ENCODE assay signal across 10 cellular contexts in genomic region chr19:15251010-15251748, GRCh38. TPM values are rescaled to one million over a fixed set of nuclear protein-coding genes. Genes with fewer than 3 reads are reported as not detected.
DNase-seq lines count a peak whose midpoint lies in the region; ATAC-seq and TF ChIP-seq lines count a peak whose summit lies in the region.
"Had no signal": no experiment of that assay in that cellular context is flagged by ENCODE, and none has a peak within 500 bp of the region (broad histone marks: within the 10 kb centered on the region; RNA-seq: fewer than 3 reads in every experiment).

No MANE protein-coding gene starts in this region.

- DNase-seq in choroid plexus epithelial cell (ENCODE audit: low read depth) (peak; percentile 67), right lobe of liver (no peak), substantia nigra (lab: John Stamatoyannopoulos, UW) (peak in 2 of 49 donors; percentile 23 to 48), WERI-Rb-1 (no peak), GM10266 (ENCODE audit: extremely low spot score) (no peak), erythroblast (lab: John Stamatoyannopoulos, UW) (no peak), NCI-H1048 (lab: John Stamatoyannopoulos, UW) (no peak)
- DNase-seq: activated T-cell treated with anti-CD3 and anti-CD28 coated beads, Interleukin-2, amount 50 U/mL, for 72 hours; NCI-H1436 had no signal

- intact Hi-C loops in right lobe of liver (cut with DNase I), result no loop called here

- peaks cover 8 to 91% of the 10 kb centered on the region in 2 experiments; a peak in 2 of 3 replicates for H3K36me3 ChIP-seq in HEK293 (ENCODE audit: control insufficient read depth in 2 of 2, insufficient read depth in 1 of 2, low read length in 2 of 2)
- H3K36me3 ChIP-seq in right lobe of liver, result peaks cover 14 to 63% (median 34%) of the 10 kb centered on the region in 4 donors
- peaks cover 91% of the 10 kb centered on the region for H3K36me3 ChIP-seq in WERI-Rb-1

- H3K4me1 ChIP-seq in HEK293 (ENCODE audit: control insufficient read depth, insufficient read depth, low read length) (no peaks in the 10 kb centered on the region), right lobe of liver (peaks cover 0 to 34% (median 20%) of the 10 kb centered on the region in 4 donors)

- no peak for TF ChIP-seq CTCF in HEK293 (tag by site-specific recombination; IDR thresholded peaks at IDR 0.05)
- no peak for TF ChIP-seq CTCF in choroid plexus epithelial cell (conservative IDR thresholded peaks at IDR 0.05; ENCODE audit: low read depth, low read length)
- TF ChIP-seq CTCF in right lobe of liver (IDR thresholded peaks at IDR 0.05), result no peak
- TF ChIP-seq CTCF in WERI-Rb-1 (IDR thresholded peaks at IDR 0.05; ENCODE audit: low read depth, low read length), result no peak
- TF ChIP-seq CTCF in GM10266 (IDR thresholded peaks at IDR 0.05; ENCODE audit: control insufficient read depth, insufficient read depth, low read depth, missing control alignments), result no peak

- POLR2A ChIA-PET in HEK293 (lab: Yijun Ruan, JAX), result interaction anchor here (1.1 to 1.4 kb wide), 3 partner anchors 17 to 168 kb away, joined by 3 to 4 read pairs (median 3); partner anchors contain the start of gene AKAP8L

- ATAC-seq in right lobe of liver, result no peak
- ATAC-seq: activated T-cell treated with anti-CD3 and anti-CD28 coated beads, Interleukin-2, amount 50 U/mL, for 72 hours had no signal

- H3K9me3 ChIP-seq in HEK293 (ENCODE audit: control insufficient read depth, insufficient read depth, low read depth, low read length), result no peaks in the 10 kb centered on the region
- H3K9me3 ChIP-seq in right lobe of liver, result no peaks in the 10 kb centered on the region
- no peaks in the 10 kb centered on the region for H3K9me3 ChIP-seq in WERI-Rb-1 (ENCODE audit: severe bottlenecking)

- CTCF ChIA-PET in HEK293 (lab: Yijun Ruan, JAX), result interaction anchor here (0.6 to 3.3 kb wide), 17 partner anchors 8 to 465 kb away, joined by 3 to 15 read pairs (median 4); no protein-coding TSS in a partner anchor

- H3K27me3 ChIP-seq in right lobe of liver (no peaks in the 10 kb centered on the region), WERI-Rb-1 (ENCODE audit: insufficient read depth, low read depth, severe bottlenecking) (no peaks in the 10 kb centered on the region)

- H3K4me3 ChIP-seq in HEK293 (ENCODE audit: low read depth, low read length) (no peak overlapping the region), choroid plexus epithelial cell (ENCODE audit: low read depth, low read length) (no peak overlapping the region), right lobe of liver (no peak overlapping the region), WERI-Rb-1 (ENCODE audit: low read depth, low read length) (no peak overlapping the region)

- no CpG with 5 or more reads among the region's 24 CpGs for WGBS in right lobe of liver (ENCODE audit: insufficient coverage, low coverage, low lambda C conversion rate, missing lambda C conversion rate)

- H3K27ac ChIP-seq in HEK293 (ENCODE audit: extremely low read depth, low read depth, low read length) (no peak overlapping the region), right lobe of liver (peak overlapping the region in 2 of 3 donors; percentile 52 to 67), substantia nigra (ENCODE audit: low read depth, low read length, poor library complexity, severe bottlenecking) (peak overlapping the region; percentile 64), WERI-Rb-1 (no peak overlapping the region)

- TF ChIP-seq POLR2A in right lobe of liver (IDR thresholded peaks at IDR 0.05), result no peak
- no peak for TF ChIP-seq POLR2A in erythroblast (IDR thresholded peaks at IDR 0.05; ENCODE audit: low read length)

TF ChIP-seq in HEK293, 187 proteins besides CTCF, POLR2A, EP300 and RAD21:
- TF ChIP-seq, protein P1, sequence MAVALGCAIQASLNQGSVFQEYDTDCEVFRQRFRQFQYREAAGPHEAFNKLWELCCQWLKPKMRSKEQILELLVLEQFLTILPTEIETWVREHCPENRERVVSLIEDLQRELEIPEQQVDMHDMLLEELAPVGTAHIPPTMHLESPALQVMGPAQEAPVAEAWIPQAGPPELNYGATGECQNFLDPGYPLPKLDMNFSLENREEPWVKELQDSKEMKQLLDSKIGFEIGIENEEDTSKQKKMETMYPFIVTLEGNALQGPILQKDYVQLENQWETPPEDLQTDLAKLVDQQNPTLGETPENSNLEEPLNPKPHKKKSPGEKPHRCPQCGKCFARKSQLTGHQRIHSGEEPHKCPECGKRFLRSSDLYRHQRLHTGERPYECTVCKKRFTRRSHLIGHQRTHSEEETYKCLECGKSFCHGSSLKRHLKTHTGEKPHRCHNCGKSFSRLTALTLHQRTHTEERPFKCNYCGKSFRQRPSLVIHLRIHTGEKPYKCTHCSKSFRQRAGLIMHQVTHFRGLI (tag by site-specific recombination; IDR thresholded peaks at IDR 0.05), result peak; percentile 65; the same call in 1 of the 2 replicates
- TF ChIP-seq IKZF3 (tag by site-specific recombination; IDR thresholded peaks at IDR 0.05), result no peak
- no peak for TF ChIP-seq ZNF585B (tag by site-specific recombination; IDR thresholded peaks at IDR 0.05)
- no peak for TF ChIP-seq YY2 (tag by site-specific recombination; IDR thresholded peaks at IDR 0.05)
- TF ChIP-seq RBAK (tag by site-specific recombination; IDR thresholded peaks at IDR 0.05), result no peak
TF ChIP-seq in HEK293: peak in this region for 1.

RNA-seq across cellular contexts. Expression of gene EPHX3, which starts 18.9 kb away (rescaled TPM):
- under 1 TPM in 3 of 6 experiments, not detected in 3; 0.20 to 0.25 (median 0.22) TPM for total RNA-seq in right lobe of liver

RNA-seq across cellular contexts. Expression of gene NOTCH3, which starts 50.4 kb away (rescaled TPM):
- total RNA-seq in right lobe of liver, result 1 to 10 TPM; 1.7 to 6.7 (median 2.4) TPM

Comparison
In these comparisons a context has a peak if more than half of its experiments do, and no peak if none do; other contexts are left out.
1. H3K27ac ChIP-seq: peak in right lobe of liver (2 of 3) and substantia nigra (single experiment); none in HEK293 (single experiment) and WERI-Rb-1 (single experiment).